Comparison of ENCODE assay signal across 13 cellular contexts in genomic region chr10:44382131-44382858, GRCh38. TPM values are rescaled to one million over a fixed set of nuclear protein-coding genes. Genes with fewer than 3 reads are reported as not detected.
DNase-seq lines count a peak whose midpoint lies in the region; ATAC-seq and TF ChIP-seq lines count a peak whose summit lies in the region.
"Had no signal": no experiment of that assay in that cellular context is flagged by ENCODE, and none has a peak within 500 bp of the region (broad histone marks: within the 10 kb centered on the region; RNA-seq: fewer than 3 reads in every experiment).

No MANE protein-coding gene starts in this region.

- H3K36me3 ChIP-seq in BJ (ENCODE audit: control insufficient read depth, insufficient read depth, low read length), result peaks cover 15% of the 10 kb centered on the region

- no peaks in the 10 kb centered on the region for H3K27me3 ChIP-seq in BJ (ENCODE audit: control insufficient read depth, insufficient read depth, low read length)

- intact Hi-C loops in sciatic nerve (cut with DNase I), result loop anchor here (10.0 kb wide), 1 partner anchor 473 kb away; no protein-coding TSS in a partner anchor

- TF ChIP-seq POLR2A in erythroblast (IDR thresholded peaks at IDR 0.05; ENCODE audit: low read length), result no peak

- POLR2A ChIA-PET in BJ (lab: Charles Lee), result no interaction called here

- no peak for DNase-seq in BJ (ENCODE audit: low read depth)
- peak; percentile 5 for DNase-seq in astrocyte of the hippocampus (ENCODE audit: low read depth, low spot score)
- DNase-seq in sciatic nerve (ENCODE audit: low spot score), result peak; percentile 48
- DNase-seq in erythroblast (lab: John Stamatoyannopoulos, UW), result no peak
- DNase-seq in NCI-H2196 treated with DMSO at 0.1 percent for 48 hours (lab: John Stamatoyannopoulos, UW; ENCODE audit: unreplicated experiment), result no peak
- DNase-seq in SHP77 treated with DMSO at 0.1 percent for 48 hours (lab: John Stamatoyannopoulos, UW), result no peak
- no peak for DNase-seq in occipital lobe (lab: John Stamatoyannopoulos, UW)
- DNase-seq: activated T-cell treated with anti-CD3 and anti-CD28 coated beads, Interleukin-2, amount 50 U/mL, for 72 hours; CD4-positive, alpha-beta T cell; natural killer cell; OCI-M1; upper lobe of left lung had no signal

- H3K4me3 ChIP-seq in BJ (ENCODE audit: low read depth, low read length) (peak overlapping the region; percentile 75), iPS-18c (ENCODE audit: insufficient read depth, low read depth, low read length) (peak overlapping the region; percentile 75)

- CTCF ChIA-PET in BJ (lab: Yijun Ruan, JAX), result interaction anchor here (0.7 to 2.4 kb wide), 6 partner anchors 71 to 712 kb away, joined by 3 to 9 read pairs (median 5); no protein-coding TSS in a partner anchor

- no peak for TF ChIP-seq CTCF in BJ (IDR thresholded peaks at IDR 0.05; ENCODE audit: insufficient read depth, low read depth, low read length)

- no peaks in the 10 kb centered on the region for H3K9me3 ChIP-seq in iPS-18c (ENCODE audit: control insufficient read depth, insufficient read depth, low read length)
- H3K9me3 ChIP-seq: upper lobe of left lung had no signal

- ATAC-seq in sciatic nerve, result peak; percentile 7
- ATAC-seq: activated T-cell treated with anti-CD3 and anti-CD28 coated beads, Interleukin-2, amount 50 U/mL, for 72 hours; natural killer cell had no signal

RNA-seq across cellular contexts. Expression of gene CXCL12, which starts 2.6 kb away (rescaled TPM):
- polyA plus RNA-seq in BJ (2011; rRNA removed), result 201 and 217 TPM in 2 replicates
- 103 and 113 TPM in 2 replicates for polyA minus RNA-seq in BJ (2011; rRNA and poly(A)+ RNA removed)
- total RNA-seq in sciatic nerve (394 TPM), occipital lobe (19.0 TPM)
- total RNA-seq: activated T-cell treated with anti-CD3 and anti-CD28 coated beads, Interleukin-2, amount 50 U/mL, for 72 hours; CD4-positive, alpha-beta T cell; natural killer cell had no signal

Comparison
In these comparisons a context has a peak if more than half of its experiments do, and no peak if none do; other contexts are left out.
1. DNase-seq: peak in astrocyte of the hippocampus (single experiment) and sciatic nerve (single experiment); none in BJ (single experiment), erythroblast (0 of 2), NCI-H2196 treated with DMSO at 0.1 percent for 48 hours (single experiment), SHP77 treated with DMSO at 0.1 percent for 48 hours (single experiment) and occipital lobe (single experiment).
2. RNA of gene CXCL12, which starts 2.6 kb away (total RNA-seq): 394 TPM in sciatic nerve (single experiment); 19.0 TPM in occipital lobe (single experiment); every median in the first group is over 10 times any median in the second.